Comparison of ENCODE assay signal across 8 cellular contexts in the genomic region with DNA sequence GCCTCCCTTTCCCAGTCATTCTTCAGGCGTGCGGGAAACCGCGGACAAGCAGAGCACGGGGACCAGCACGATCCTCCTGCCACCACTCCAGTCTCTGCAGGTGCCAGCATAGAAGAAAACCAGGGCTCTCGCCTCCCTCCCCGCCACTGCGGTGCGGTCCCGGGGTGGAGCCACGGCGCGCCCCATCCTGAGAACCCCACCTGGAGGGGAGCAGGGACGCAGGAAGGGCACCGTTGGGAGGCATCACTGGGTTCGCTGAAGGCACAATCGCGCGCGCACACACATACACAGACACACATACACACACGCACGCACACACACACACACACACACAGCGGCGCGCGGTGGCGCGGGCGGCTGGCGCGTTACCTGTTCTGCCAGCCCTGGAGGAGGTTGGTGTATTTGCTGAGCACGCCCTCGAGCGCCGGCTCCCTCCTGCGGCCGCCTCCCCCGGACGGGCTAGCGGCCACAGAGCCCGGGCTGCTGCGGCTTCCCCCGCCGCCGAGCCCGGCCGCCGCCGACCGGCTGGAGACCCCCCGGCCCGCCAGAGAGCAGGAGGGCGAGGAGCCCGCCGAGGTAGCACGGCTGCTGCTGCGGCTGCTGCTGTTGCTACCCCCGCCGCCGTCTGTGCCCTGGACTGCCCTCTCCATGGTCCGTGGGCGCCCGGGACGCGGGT. TPM values are rescaled to one million over a fixed set of nuclear protein-coding genes. Genes with fewer than 3 reads are reported as not detected.
DNase-seq lines count a peak whose midpoint lies in the region; ATAC-seq and TF ChIP-seq lines count a peak whose summit lies in the region.

No MANE protein-coding gene starts in this region.

- no peaks in the 10 kb centered on the region for H3K27me3 ChIP-seq in duodenal mucosa (ENCODE audit: control insufficient read depth in 1 of 2, insufficient read depth in 2 of 2, low read length in 2 of 2)

- intact Hi-C loops in activated CD4-positive, alpha-beta T cell treated with anti-CD3 and anti-CD28 coated beads for 36 hours (cut with DNase I, micrococcal nuclease): loop anchor here (1.0 to 5.0 kb wide), 2 partner anchors 134 to 208 kb away; no protein-coding TSS in a partner anchor

- peak; percentile 43 for ATAC-seq in GM21528 (IDR thresholded peaks at IDR 0.05; ENCODE audit: low FRiP score, unreplicated experiment)
- peak; percentile 48 for ATAC-seq in activated CD4-positive, alpha-beta T cell treated with anti-CD3 and anti-CD28 coated beads for 36 hours

- H3K36me3 Mint-ChIP-seq in activated CD4-positive, alpha-beta T cell treated with anti-CD3 and anti-CD28 coated beads for 36 hours (ENCODE audit: low read depth): peaks cover 10% of the 10 kb centered on the region

- peak; percentile 6 for DNase-seq in NCI-H128 (lab: John Stamatoyannopoulos, UW; ENCODE audit: unreplicated experiment)
- peak; percentile 70 for DNase-seq in activated CD4-positive, alpha-beta T cell treated with anti-CD3 and anti-CD28 coated beads for 36 hours
- DNase-seq in lung microvascular endothelial cell (ENCODE audit: low read depth in 2 of 2): peak; percentile 70 to 79
- peak; percentile 29 for DNase-seq in stimulated activated naive CD4-positive, alpha-beta T cell treated with Interleukin-2 at 50 U/mL for 16 hours (lab: John Stamatoyannopoulos, UW)
- DNase-seq in GDM1 (lab: John Stamatoyannopoulos, UW): no peak

- CTCF ChIA-PET in activated CD4-positive, alpha-beta T cell treated with anti-CD3 and anti-CD28 coated beads for 36 hours (lab: Charles Lee): no interaction called here

- peak overlapping the region; percentile 65 to 73 for H3K9ac ChIP-seq in duodenal mucosa (ENCODE audit: low read depth in 1 of 2, low read length in 2 of 2)

- peaks cover 6 to 18% of the 10 kb centered on the region in 2 donors for H3K4me1 ChIP-seq in duodenal mucosa (ENCODE audit: control insufficient read depth in 1 of 2, insufficient read depth in 2 of 2, low read length in 2 of 2)

- no peaks in the 10 kb centered on the region for H3K36me3 ChIP-seq in duodenal mucosa (ENCODE audit: control insufficient read depth in 1 of 2, insufficient read depth in 2 of 2, low read length in 2 of 2)

- peak; percentile 31 for TF ChIP-seq CTCF in C4-2B (conservative IDR thresholded peaks at IDR 0.05)

- H3K27ac ChIP-seq in C4-2B (peak overlapping the region; percentile 62), duodenal mucosa (ENCODE audit: low read depth, low read length) (peak overlapping the region; percentile 89)

- H3K9me3 Mint-ChIP-seq in activated CD4-positive, alpha-beta T cell treated with anti-CD3 and anti-CD28 coated beads for 36 hours (ENCODE audit: low read depth): no peaks in the 10 kb centered on the region

- peaks cover 20% of the 10 kb centered on the region for H3K4me1 Mint-ChIP-seq in activated CD4-positive, alpha-beta T cell treated with anti-CD3 and anti-CD28 coated beads for 36 hours

- H3K27ac Mint-ChIP-seq in activated CD4-positive, alpha-beta T cell treated with anti-CD3 and anti-CD28 coated beads for 36 hours: peak overlapping the region; percentile 53

- H3K4me3 Mint-ChIP-seq in activated CD4-positive, alpha-beta T cell treated with anti-CD3 and anti-CD28 coated beads for 36 hours: peak overlapping the region; percentile 61

- H3K27me3 Mint-ChIP-seq in activated CD4-positive, alpha-beta T cell treated with anti-CD3 and anti-CD28 coated beads for 36 hours: peaks cover 40% of the 10 kb centered on the region

- no peaks in the 10 kb centered on the region for H3K9me3 ChIP-seq in duodenal mucosa (ENCODE audit: control insufficient read depth in 1 of 2, low read length in 2 of 2)

- H3K4me3 ChIP-seq in duodenal mucosa (ENCODE audit: low read depth in 1 of 2, low read length in 2 of 2): peak overlapping the region; percentile 80 to 91

- POLR2A ChIA-PET in activated CD4-positive, alpha-beta T cell treated with anti-CD3 and anti-CD28 coated beads for 36 hours (lab: Charles Lee): no interaction called here

RNA-seq across cellular contexts. Expression of a gene that starts 0.4 kb away (rescaled TPM):
- total RNA-seq in activated CD4-positive, alpha-beta T cell treated with anti-CD3 and anti-CD28 coated beads for 36 hours: 10 to 100 TPM; 11.2 to 11.8 TPM
- 6.3 and 8.9 TPM in 2 replicates for total RNA-seq in lung microvascular endothelial cell

RNA-seq across cellular contexts. Expression of a gene that starts 0.9 kb away (rescaled TPM):
- total RNA-seq in activated CD4-positive, alpha-beta T cell treated with anti-CD3 and anti-CD28 coated beads for 36 hours: under 1 TPM; 0.11 to 0.30 TPM
- 0.40 and 1.1 TPM in 2 replicates for total RNA-seq in lung microvascular endothelial cell
